In the genomic region with DNA sequence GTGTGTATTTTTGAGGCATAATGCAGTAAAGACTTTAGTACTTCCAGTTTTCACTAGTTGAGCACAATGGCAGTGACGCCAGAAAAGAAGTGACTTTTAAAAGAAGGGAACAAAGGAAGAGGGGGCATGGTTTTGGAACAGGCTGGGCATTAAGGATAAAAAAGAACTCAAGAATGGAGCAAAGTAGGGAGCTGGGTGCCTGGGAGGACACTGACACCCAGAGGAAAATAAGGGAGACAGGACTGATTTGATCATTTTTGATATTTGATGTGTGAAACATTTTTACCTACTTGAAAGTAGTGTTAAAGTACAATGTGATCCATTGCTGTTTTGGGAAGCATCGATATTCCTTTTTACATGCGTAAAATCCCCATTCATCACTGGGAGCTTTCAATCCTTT, we compare ENCODE assay signal across 14 cellular contexts.
DNase-seq lines count a peak whose midpoint lies in the region; ATAC-seq and TF ChIP-seq lines count a peak whose summit lies in the region.
"Had no signal": no experiment of that assay in that cellular context is flagged by ENCODE, and none has a peak within 500 bp of the region (broad histone marks: within the 10 kb centered on the region; RNA-seq: fewer than 3 reads in every experiment).

No MANE protein-coding gene starts in this region.

- no peak overlapping the region for H3K4me3 Mint-ChIP-seq in Calu3 (ENCODE audit: low read depth, unreplicated experiment)
- H3K4me3 Mint-ChIP-seq: activated CD4-positive, alpha-beta T cell treated with anti-CD3 and anti-CD28 coated beads, Interleukin-2, amount 10 ng/mL, durations not matched to agents 7 days and 5 days; central memory CD8-positive, alpha-beta T cell had no signal

- H3K4me2 ChIP-seq in hepatocyte: no peak overlapping the region

- no peaks in the 10 kb centered on the region for H4K20me1 ChIP-seq in hepatocyte (ENCODE audit: insufficient read depth, poor library complexity, severe bottlenecking)

- H3K9me3 Mint-ChIP-seq in Calu3 (ENCODE audit: low read depth, unreplicated experiment): no peaks in the 10 kb centered on the region
- H3K9me3 Mint-ChIP-seq: activated CD4-positive, alpha-beta T cell treated with anti-CD3 and anti-CD28 coated beads, Interleukin-2, amount 10 ng/mL, durations not matched to agents 7 days and 5 days; central memory CD8-positive, alpha-beta T cell had no signal

- CTCF ChIA-PET in Calu3 (lab: Charles Lee): no interaction called here

- no peaks in the 10 kb centered on the region for H3K79me2 ChIP-seq in hepatocyte

- H2AFZ ChIP-seq in hepatocyte: no peak overlapping the region

- no peaks in the 10 kb centered on the region for H3K9me2 ChIP-seq in hepatocyte (replicated peaks; ENCODE audit: insufficient read depth)

- H3K27me3 Mint-ChIP-seq in Calu3 (ENCODE audit: unreplicated experiment): peaks cover 26% of the 10 kb centered on the region
- H3K27me3 Mint-ChIP-seq: activated CD4-positive, alpha-beta T cell treated with anti-CD3 and anti-CD28 coated beads, Interleukin-2, amount 10 ng/mL, durations not matched to agents 7 days and 5 days; central memory CD8-positive, alpha-beta T cell had no signal

- no peaks in the 10 kb centered on the region for H3K36me3 Mint-ChIP-seq in Calu3 (ENCODE audit: insufficient read depth, unreplicated experiment)

- TF ChIP-seq POLR2A in testis (IDR thresholded peaks at IDR 0.05): no peak

- intact Hi-C loops in Right ventricle myocardium superior (cut with DNase I) (loop anchor here (10.0 kb wide), 1 partner anchor 318 kb away; no protein-coding TSS in a partner anchor), testis (cut with DNase I; ENCODE audit: low total_unique reads) (loop anchor here (10.0 kb wide), 1 partner anchor 318 kb away; no protein-coding TSS in a partner anchor), Calu3 (cut with micrococcal nuclease; ENCODE audit: unreplicated experiment) (loop anchor here (2.0 kb wide), 1 partner anchor 320 kb away; no protein-coding TSS in a partner anchor)

- TF ChIP-seq CTCF in cardiac muscle cell (IDR thresholded peaks at IDR 0.05; ENCODE audit: low read depth, low read length) (peak; percentile 26), hepatocyte (IDR thresholded peaks at IDR 0.05; ENCODE audit: poor library complexity) (peak; percentile 14), testis (IDR thresholded peaks at IDR 0.05) (no peak), Calu3 (IDR thresholded peaks at IDR 0.05; ENCODE audit: unreplicated experiment) (no peak)

- DNase-seq in cardiac muscle cell (ENCODE audit: low read depth in 1 of 2, low spot score in 1 of 2) (peak in 1 of 2 donors; percentile 28), Right ventricle myocardium superior (no peak), hepatocyte (ENCODE audit: low spot score) (no peak), superior temporal gyrus (ENCODE audit: extremely low spot score) (peak; percentile 45), testis (no peak), Calu3 (no peak)
- DNase-seq: activated CD4-positive, alpha-beta T cell treated with anti-CD3 and anti-CD28 coated beads, Interleukin-2, amount 10 ng/mL, durations not matched to agents 7 days and 5 days; NCI-H187 treated with DMSO at 0.1 percent for 48 hours; transverse colon had no signal

- H3K27me3 ChIP-seq in cardiac muscle cell (no peaks in the 10 kb centered on the region), hepatocyte (no peaks in the 10 kb centered on the region), testis (no peaks in the 10 kb centered on the region)

- 93% methylated on average over 3 of the region's 3 CpGs for WGBS in hepatocyte (ENCODE audit: low lambda C conversion rate, missing lambda C conversion rate)
- WGBS in testis, 2 donors: 72% methylated on average over 3 of the region's 3 CpGs

- H3K4me3 ChIP-seq in cardiac muscle cell: no peak overlapping the region
- no peak overlapping the region for H3K4me3 ChIP-seq in hepatocyte
- no peak overlapping the region for H3K4me3 ChIP-seq in testis
- H3K4me3 ChIP-seq: skin epidermis, transverse colon had no signal

- H3K9me3 ChIP-seq in cardiac muscle cell (ENCODE audit: low read depth): no peaks in the 10 kb centered on the region
- no peaks in the 10 kb centered on the region for H3K9me3 ChIP-seq in hepatocyte (ENCODE audit: low read depth)
- H3K9me3 ChIP-seq in testis: no peaks in the 10 kb centered on the region
- H3K9me3 ChIP-seq: transverse colon had no signal

- H3K4me1 Mint-ChIP-seq in Calu3 (ENCODE audit: low read depth, unreplicated experiment): no peaks in the 10 kb centered on the region
- H3K4me1 Mint-ChIP-seq: activated CD4-positive, alpha-beta T cell treated with anti-CD3 and anti-CD28 coated beads, Interleukin-2, amount 10 ng/mL, durations not matched to agents 7 days and 5 days; central memory CD8-positive, alpha-beta T cell had no signal

- H3K4me1 ChIP-seq in cardiac muscle cell (ENCODE audit: low read depth) (no peaks in the 10 kb centered on the region), hepatocyte (ENCODE audit: insufficient read depth) (no peaks in the 10 kb centered on the region), testis (no peaks in the 10 kb centered on the region)
- H3K4me1 ChIP-seq: transverse colon had no signal

- H3K27ac Mint-ChIP-seq in Calu3 (ENCODE audit: unreplicated experiment): no peak overlapping the region
- H3K27ac Mint-ChIP-seq: activated CD4-positive, alpha-beta T cell treated with anti-CD3 and anti-CD28 coated beads, Interleukin-2, amount 10 ng/mL, durations not matched to agents 7 days and 5 days had no signal

- H3K36me3 ChIP-seq in cardiac muscle cell: no peaks in the 10 kb centered on the region
- H3K36me3 ChIP-seq in hepatocyte (replicated peaks; ENCODE audit: insufficient read depth, low read depth): no peaks in the 10 kb centered on the region
- H3K36me3 ChIP-seq in testis (ENCODE audit: low read depth, missing control alignments): no peaks in the 10 kb centered on the region
- H3K36me3 ChIP-seq: transverse colon had no signal

- no peak overlapping the region for H3K27ac ChIP-seq in cardiac muscle cell
- no peak overlapping the region for H3K27ac ChIP-seq in hepatocyte
- H3K27ac ChIP-seq in testis: no peak overlapping the region
- H3K27ac ChIP-seq: epithelial cell of prostate, skin epidermis, transverse colon had no signal

- BruUV-seq in Calu3 (replicated peaks; lab: Mats Ljungman, UMichigan): no TSS peak

- ATAC-seq in Right ventricle myocardium superior (ENCODE audit: poor library complexity) (no peak), SK-N-SH treated with all-trans-retinoic acid at 6 μM for 48 hours (peak; percentile 24; the same call in 1 of the 3 replicates), GM18511 (IDR thresholded peaks at IDR 0.05; ENCODE audit: unreplicated experiment) (no peak)

TF ChIP-seq in SK-N-SH treated with all-trans-retinoic acid at 6 μM for 48 hours, 23 proteins besides CTCF, POLR2A, EP300 and RAD21 (continues in another document):
- no peak for TF ChIP-seq CREB5 (CRISPR knock-in tag; IDR thresholded peaks at IDR 0.05; ENCODE audit: low read depth)
- TF ChIP-seq ZNF70 (CRISPR knock-in tag; IDR thresholded peaks at IDR 0.05): no peak
- no peak for TF ChIP-seq ARNTL (CRISPR knock-in tag; IDR thresholded peaks at IDR 0.05; ENCODE audit: borderline replicate concordance, low read depth)
- TF ChIP-seq, protein P1, sequence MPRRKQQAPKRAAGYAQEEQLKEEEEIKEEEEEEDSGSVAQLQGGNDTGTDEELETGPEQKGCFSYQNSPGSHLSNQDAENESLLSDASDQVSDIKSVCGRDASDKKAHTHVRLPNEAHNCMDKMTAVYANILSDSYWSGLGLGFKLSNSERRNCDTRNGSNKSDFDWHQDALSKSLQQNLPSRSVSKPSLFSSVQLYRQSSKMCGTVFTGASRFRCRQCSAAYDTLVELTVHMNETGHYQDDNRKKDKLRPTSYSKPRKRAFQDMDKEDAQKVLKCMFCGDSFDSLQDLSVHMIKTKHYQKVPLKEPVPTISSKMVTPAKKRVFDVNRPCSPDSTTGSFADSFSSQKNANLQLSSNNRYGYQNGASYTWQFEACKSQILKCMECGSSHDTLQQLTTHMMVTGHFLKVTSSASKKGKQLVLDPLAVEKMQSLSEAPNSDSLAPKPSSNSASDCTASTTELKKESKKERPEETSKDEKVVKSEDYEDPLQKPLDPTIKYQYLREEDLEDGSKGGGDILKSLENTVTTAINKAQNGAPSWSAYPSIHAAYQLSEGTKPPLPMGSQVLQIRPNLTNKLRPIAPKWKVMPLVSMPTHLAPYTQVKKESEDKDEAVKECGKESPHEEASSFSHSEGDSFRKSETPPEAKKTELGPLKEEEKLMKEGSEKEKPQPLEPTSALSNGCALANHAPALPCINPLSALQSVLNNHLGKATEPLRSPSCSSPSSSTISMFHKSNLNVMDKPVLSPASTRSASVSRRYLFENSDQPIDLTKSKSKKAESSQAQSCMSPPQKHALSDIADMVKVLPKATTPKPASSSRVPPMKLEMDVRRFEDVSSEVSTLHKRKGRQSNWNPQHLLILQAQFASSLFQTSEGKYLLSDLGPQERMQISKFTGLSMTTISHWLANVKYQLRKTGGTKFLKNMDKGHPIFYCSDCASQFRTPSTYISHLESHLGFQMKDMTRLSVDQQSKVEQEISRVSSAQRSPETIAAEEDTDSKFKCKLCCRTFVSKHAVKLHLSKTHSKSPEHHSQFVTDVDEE (CRISPR knock-in tag; IDR thresholded peaks at IDR 0.05): no peak
- no peak for TF ChIP-seq ZFP30 (CRISPR knock-in tag; IDR thresholded peaks at IDR 0.05)
- TF ChIP-seq ZNF565 (CRISPR knock-in tag; conservative IDR thresholded peaks at IDR 0.05; ENCODE audit: low read depth): no peak
- no peak for TF ChIP-seq TOX (CRISPR knock-in tag; IDR thresholded peaks at IDR 0.05; ENCODE audit: borderline replicate concordance)
- TF ChIP-seq CSDC2 (CRISPR knock-in tag; IDR thresholded peaks at IDR 0.05): no peak
- no peak for TF ChIP-seq ISL1 (CRISPR knock-in tag; IDR thresholded peaks at IDR 0.05)
- no peak for TF ChIP-seq GLIS3 (CRISPR knock-in tag; IDR thresholded peaks at IDR 0.05)
- no peak for TF ChIP-seq SNAI2 (CRISPR knock-in tag; IDR thresholded peaks at IDR 0.05)
- no peak for TF ChIP-seq BACH2 (CRISPR knock-in tag; IDR thresholded peaks at IDR 0.05; ENCODE audit: borderline replicate concordance)
- TF ChIP-seq TCF4 (CRISPR knock-in tag; IDR thresholded peaks at IDR 0.05; ENCODE audit: borderline replicate concordance): no peak
- no peak for TF ChIP-seq RARB (CRISPR knock-in tag; IDR thresholded peaks at IDR 0.05)
- no peak for TF ChIP-seq ZNF8 (CRISPR knock-in tag; IDR thresholded peaks at IDR 0.05)
- TF ChIP-seq OSR1 (CRISPR knock-in tag; IDR thresholded peaks at IDR 0.05): no peak

Comparison
In these comparisons a context has a peak if more than half of its experiments do, and no peak if none do; other contexts are left out.
1. CTCF ChIP-seq: peak in cardiac muscle cell (single experiment) and hepatocyte (single experiment); none in testis (0 of 3) and Calu3 (single experiment).